30 cellular contexts compared by ENCODE assay signal in the genomic region with DNA sequence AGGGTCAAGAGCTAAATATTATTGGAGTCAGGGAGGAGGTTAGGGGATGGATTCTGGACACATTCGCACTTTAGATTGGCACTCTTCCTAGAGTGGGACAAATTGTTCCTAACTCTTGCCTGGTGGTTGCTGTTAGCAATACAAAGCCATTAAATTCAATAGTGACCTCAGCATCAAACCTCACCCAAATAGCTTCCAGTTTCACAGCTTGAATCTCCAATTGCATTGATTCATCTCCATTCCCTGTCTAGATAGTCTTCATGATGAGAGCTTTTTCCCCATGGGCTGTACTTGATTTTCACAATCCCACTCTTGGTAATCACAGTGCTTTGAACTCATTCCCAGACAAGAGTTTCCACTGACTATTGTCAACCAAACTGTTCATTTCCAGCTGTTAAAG.
DNase-seq lines count a peak whose midpoint lies in the region; TF ChIP-seq lines count a peak whose summit lies in the region.
"Had no signal": no experiment of that assay in that cellular context is flagged by ENCODE, and none has a peak within 500 bp of the region (broad histone marks: within the 10 kb centered on the region; RNA-seq: fewer than 3 reads in every experiment).

No MANE protein-coding gene starts in this region.

- H3K4me1 Mint-ChIP-seq in nephron: peaks cover 28% of the 10 kb centered on the region
- H3K4me1 Mint-ChIP-seq: activated naive CD8-positive, alpha-beta T cell treated with anti-CD3 and anti-CD28 coated beads, Interleukin-2, amount 10 ng/mL, durations not matched to agents 7 days and 5 days; stimulated activated naive B cell treated with anti-CD40 and anti-IgM and Interleukin-4, amounts not matched to agents 10 μg/mL and 1 μg/mL and 100 μg/mL, for 72 hours had no signal

- H3K4me1 ChIP-seq in testis: no peaks in the 10 kb centered on the region
- H3K4me1 ChIP-seq: neural progenitor cell, prostate gland, spleen had no signal

- intact Hi-C loops in testis (cut with DNase I; ENCODE audit: low total_unique reads): no loop called here

- no peaks in the 10 kb centered on the region for H3K36me3 Mint-ChIP-seq in nephron (ENCODE audit: low read depth)
- H3K36me3 Mint-ChIP-seq: activated naive CD8-positive, alpha-beta T cell treated with anti-CD3 and anti-CD28 coated beads, Interleukin-2, amount 10 ng/mL, durations not matched to agents 7 days and 5 days; neural progenitor cell; stimulated activated naive B cell treated with anti-CD40 and anti-IgM and Interleukin-4, amounts not matched to agents 10 μg/mL and 1 μg/mL and 100 μg/mL, for 72 hours had no signal

- DNase-seq in cardiac fibroblast (ENCODE audit: low read depth in 2 of 2) (peak; percentile 26 to 29), fibroblast of the conjunctiva (ENCODE audit: low read depth) (peak; percentile 92), testis (peak; percentile 17), activated gamma-delta T cell (lab: John Stamatoyannopoulos, UW) (no peak), kidney glomerular epithelial cell (lab: John Stamatoyannopoulos, UW) (no peak)
- DNase-seq in stimulated activated CD4-positive, alpha-beta T cell treated with anti-CD3 and anti-CD28 coated beads, Interleukin-1b, Interleukin-23, amount 100 ng/mL, for 48 hours: no peak
- DNase-seq: activated CD4-positive, alpha-beta T cell treated with anti-CD3 and anti-CD28 coated beads, Interleukin-2, amount 50 U/mL, for 48 hours; activated CD4-positive, CD25-positive, alpha-beta regulatory T cell; activated CD8-positive, alpha-beta memory T cell treated with anti-CD3 and anti-CD28 coated beads, Interleukin-2, amount 50 U/mL, for 48 hours; activated naive CD8-positive, alpha-beta T cell treated with anti-CD3 and anti-CD28 coated beads, Interleukin-2, amount 10 ng/mL, durations not matched to agents 7 days and 5 days; brain microvascular endothelial cell; cortex of kidney; endodermal cell; H7; head of caudate nucleus; Karpas-422; MV-4-11; NCI-H146; NCI-H524; NK-92 treated with Interleukin-12 subunit alpha and Interleukin-12 subunit beta, amount 100 ng/mL, for 24 hours; SIG-M5; spleen; stimulated activated CD4-positive, alpha-beta T cell treated with anti-CD3 and anti-CD28 coated beads, Interleukin-4, amount 100 ng/mL, for 1 hour; stimulated activated naive B cell treated with anti-CD40 and anti-IgM and Interleukin-4, amounts not matched to agents 10 μg/mL and 1 μg/mL and 100 μg/mL, for 72 hours had no signal

- H3K4me3 Mint-ChIP-seq in nephron: no peak overlapping the region
- H3K4me3 Mint-ChIP-seq: activated naive CD8-positive, alpha-beta T cell treated with anti-CD3 and anti-CD28 coated beads, Interleukin-2, amount 10 ng/mL, durations not matched to agents 7 days and 5 days; endodermal cell; neural progenitor cell; stimulated activated naive B cell treated with anti-CD40 and anti-IgM and Interleukin-4, amounts not matched to agents 10 μg/mL and 1 μg/mL and 100 μg/mL, for 72 hours had no signal

- no peaks in the 10 kb centered on the region for H3K9me3 Mint-ChIP-seq in nephron
- H3K9me3 Mint-ChIP-seq: activated naive CD8-positive, alpha-beta T cell treated with anti-CD3 and anti-CD28 coated beads, Interleukin-2, amount 10 ng/mL, durations not matched to agents 7 days and 5 days; endodermal cell; neural progenitor cell; stimulated activated naive B cell treated with anti-CD40 and anti-IgM and Interleukin-4, amounts not matched to agents 10 μg/mL and 1 μg/mL and 100 μg/mL, for 72 hours had no signal

- no peaks in the 10 kb centered on the region for H3K27me3 Mint-ChIP-seq in nephron (ENCODE audit: low read depth)
- H3K27me3 Mint-ChIP-seq: activated naive CD8-positive, alpha-beta T cell treated with anti-CD3 and anti-CD28 coated beads, Interleukin-2, amount 10 ng/mL, durations not matched to agents 7 days and 5 days; stimulated activated naive B cell treated with anti-CD40 and anti-IgM and Interleukin-4, amounts not matched to agents 10 μg/mL and 1 μg/mL and 100 μg/mL, for 72 hours had no signal

- WGBS in testis, 2 donors: 52 to 65% methylated on average over 1 of the region's 1 CpG

- H3K27ac Mint-ChIP-seq in nephron: peak overlapping the region; percentile 63 to 80 (median 79)
- H3K27ac Mint-ChIP-seq: activated naive CD8-positive, alpha-beta T cell treated with anti-CD3 and anti-CD28 coated beads, Interleukin-2, amount 10 ng/mL, durations not matched to agents 7 days and 5 days; endodermal cell; neural progenitor cell; stimulated activated naive B cell treated with anti-CD40 and anti-IgM and Interleukin-4, amounts not matched to agents 10 μg/mL and 1 μg/mL and 100 μg/mL, for 72 hours had no signal

- H3K27ac ChIP-seq in testis: no peak overlapping the region
- H3K27ac ChIP-seq: brain microvascular endothelial cell, neural progenitor cell, prostate gland, spleen, thoracic aorta had no signal

- no peaks in the 10 kb centered on the region for H3K9me3 ChIP-seq in testis
- H3K9me3 ChIP-seq: esophagus muscularis mucosa, prostate gland, spleen, thoracic aorta had no signal

- no peak for TF ChIP-seq CTCF in cardiac fibroblast (IDR thresholded peaks at IDR 0.05; ENCODE audit: low read depth, low read length)
- no peak for TF ChIP-seq CTCF in nephron (IDR thresholded peaks at IDR 0.05; ENCODE audit: unreplicated experiment in 3 of 3)
- no peak for TF ChIP-seq CTCF in testis (IDR thresholded peaks at IDR 0.05)

- TF ChIP-seq POLR2A in testis (IDR thresholded peaks at IDR 0.05): no peak

- H3K27me3 ChIP-seq in testis: no peaks in the 10 kb centered on the region
- H3K27me3 ChIP-seq: brain microvascular endothelial cell, esophagus muscularis mucosa, neural progenitor cell, spleen had no signal

- H3K4me3 ChIP-seq in cardiac fibroblast (replicated peaks in 1 of 2; ENCODE audit: low read depth in 2 of 2, low read length in 2 of 2) (no peak overlapping the region), testis (no peak overlapping the region)
- H3K4me3 ChIP-seq: esophagus muscularis mucosa, GM12878, neural progenitor cell, prostate gland, spleen, thoracic aorta had no signal

- no peaks in the 10 kb centered on the region for H3K36me3 ChIP-seq in testis (ENCODE audit: low read depth, missing control alignments)
- H3K36me3 ChIP-seq: brain microvascular endothelial cell, esophagus muscularis mucosa, neural progenitor cell, prostate gland, spleen, thoracic aorta had no signal

Comparison
In these comparisons a context has a peak if more than half of its experiments do, and no peak if none do; other contexts are left out.
1. DNase-seq: peak in cardiac fibroblast (2 of 2), fibroblast of the conjunctiva (single experiment) and testis (single experiment); none in activated gamma-delta T cell (single experiment), kidney glomerular epithelial cell (single experiment) and stimulated activated CD4-positive, alpha-beta T cell treated with anti-CD3 and anti-CD28 coated beads, Interleukin-1b, Interleukin-23, amount 100 ng/mL, for 48 hours (single experiment).